In the genomic region with DNA sequence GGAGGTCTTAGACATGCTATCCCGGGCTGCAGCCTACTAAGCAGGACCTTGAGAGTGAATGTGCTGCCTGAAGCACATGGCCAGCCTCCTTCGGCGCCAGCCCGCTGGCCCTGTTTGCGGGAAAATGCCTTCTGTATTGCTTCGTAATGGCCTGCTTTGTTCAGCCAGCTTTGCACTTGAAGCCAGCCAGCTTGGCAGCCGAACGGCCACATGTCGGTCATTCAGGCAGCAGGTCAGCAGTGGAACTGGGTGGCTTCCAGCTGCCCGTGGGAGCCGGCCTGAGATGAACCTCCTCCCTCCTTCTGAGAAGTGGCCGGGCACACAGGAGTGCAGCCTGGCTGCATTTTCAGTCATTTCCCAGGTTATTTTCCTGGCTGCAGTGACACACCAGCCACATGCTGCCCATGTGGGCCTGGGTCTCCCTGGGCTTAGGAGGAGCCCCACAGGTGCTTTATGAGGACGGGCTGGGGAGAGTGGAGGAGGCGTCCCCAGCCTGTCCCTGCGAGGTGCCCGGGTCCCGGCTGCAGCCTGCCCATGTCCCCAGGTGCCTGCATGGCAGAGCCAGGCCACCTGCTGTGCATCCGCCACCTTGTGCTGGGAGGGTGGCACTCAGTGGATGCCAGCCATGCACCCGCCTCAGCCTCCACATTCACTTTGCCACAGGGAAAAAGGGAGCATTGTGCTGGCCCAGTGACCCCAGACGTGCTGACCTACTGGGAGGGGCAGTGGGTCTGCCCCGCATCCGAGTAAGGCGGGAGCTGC, we compare ENCODE assay signal across 14 cellular contexts.
A peak's percentile ranks its signal among the peaks of the same experiment; 100 is the strongest.
DNase-seq lines count a peak whose midpoint lies in the region; ATAC-seq and TF ChIP-seq lines count a peak whose summit lies in the region.
"Had no signal": no experiment of that assay in that cellular context is flagged by ENCODE, and none has a peak within 500 bp of the region (broad histone marks: within the 10 kb centered on the region; RNA-seq: fewer than 3 reads in every experiment).

No MANE protein-coding gene starts in this region.

- H3K27me3 Mint-ChIP-seq in MCF 10A (ENCODE audit: insufficient read depth, unreplicated experiment), result no peaks in the 10 kb centered on the region

- no peak overlapping the region for H3K27ac Mint-ChIP-seq in MCF 10A (ENCODE audit: low read depth, unreplicated experiment)
- H3K27ac Mint-ChIP-seq: activated naive CD8-positive, alpha-beta T cell; dendritic cell treated with granulocyte-macrophage colony-stimulating factor and Interleukin-4, amounts not matched to agents 40 ng/mL and 50 ng/mL, for 4 days had no signal

- peaks cover 15% of the 10 kb centered on the region for H3K4me1 Mint-ChIP-seq in MCF 10A (ENCODE audit: insufficient read depth, unreplicated experiment)

- peaks cover 3% of the 10 kb centered on the region for H3K9me3 Mint-ChIP-seq in MCF 10A (ENCODE audit: unreplicated experiment)
- H3K9me3 Mint-ChIP-seq: dendritic cell treated with granulocyte-macrophage colony-stimulating factor and Interleukin-4, amounts not matched to agents 40 ng/mL and 50 ng/mL, for 4 days had no signal

- H3K36me3 Mint-ChIP-seq in MCF 10A (ENCODE audit: insufficient read depth, unreplicated experiment), result no peaks in the 10 kb centered on the region
- H3K36me3 Mint-ChIP-seq: activated naive CD8-positive, alpha-beta T cell had no signal

- no peaks in the 10 kb centered on the region for H3K36me3 ChIP-seq in breast epithelium
- no peaks in the 10 kb centered on the region for H3K36me3 ChIP-seq in upper lobe of right lung
- H3K36me3 ChIP-seq in colonic mucosa, result no peaks in the 10 kb centered on the region
- H3K36me3 ChIP-seq: spleen, suprapubic skin had no signal

- no peak overlapping the region for H3K4me3 Mint-ChIP-seq in MCF 10A (ENCODE audit: unreplicated experiment)
- H3K4me3 Mint-ChIP-seq: activated naive CD8-positive, alpha-beta T cell; dendritic cell treated with granulocyte-macrophage colony-stimulating factor and Interleukin-4, amounts not matched to agents 40 ng/mL and 50 ng/mL, for 4 days; nephron had no signal

- CTCF ChIA-PET in MCF 10A (lab: Yijun Ruan, JAX), result no interaction called here

- peak overlapping the region in 1 of 2 donors; percentile 34 for H3K27ac ChIP-seq in breast epithelium
- no peak overlapping the region for H3K27ac ChIP-seq in upper lobe of right lung
- H3K27ac ChIP-seq in colonic mucosa, result no peak overlapping the region
- H3K27ac ChIP-seq: spleen, suprapubic skin had no signal

- H3K9ac ChIP-seq in colonic mucosa (ENCODE audit: low read depth in 2 of 2, low read length in 2 of 2), result no peak overlapping the region

- no peak for TF ChIP-seq CTCF in breast epithelium (IDR thresholded peaks at IDR 0.05)
- no peak for TF ChIP-seq CTCF in MCF 10A (IDR thresholded peaks at IDR 0.05; ENCODE audit: unreplicated experiment)
- no peak for TF ChIP-seq CTCF in upper lobe of right lung (IDR thresholded peaks at IDR 0.05)
- no peak for TF ChIP-seq CTCF in colonic mucosa (IDR thresholded peaks at IDR 0.05)

- no peak overlapping the region for H3K4me3 ChIP-seq in breast epithelium
- no peak overlapping the region for H3K4me3 ChIP-seq in upper lobe of right lung
- H3K4me3 ChIP-seq in colonic mucosa, result no peak overlapping the region
- H3K4me3 ChIP-seq: spleen, suprapubic skin had no signal

- peak; percentile 71 to 75 for DNase-seq in breast epithelium (ENCODE audit: low spot score in 2 of 2)
- no peak for DNase-seq in MCF 10A (ENCODE audit: unreplicated experiment)
- peak; percentile 90 for DNase-seq in Right ventricle myocardium superior
- DNase-seq in myocyte (ENCODE audit: low read depth), result peak; percentile 34
- DNase-seq in upper lobe of right lung, result peak; percentile 93
- no peak for DNase-seq in glomerular visceral epithelial cell (ENCODE audit: extremely low spot score)
- DNase-seq in AML-193 (lab: John Stamatoyannopoulos, UW), result no peak
- no peak for DNase-seq in colonic mucosa
- DNase-seq: 8988T, spleen had no signal

- intact Hi-C loops in breast epithelium (cut with DNase I; ENCODE audit: low total_unique reads), result no loop called here
- intact Hi-C loops in MCF 10A (cut with micrococcal nuclease), result no loop called here
- intact Hi-C loops in Right ventricle myocardium superior (cut with DNase I), result no loop called here
- intact Hi-C loops in upper lobe of right lung (cut with DNase I), result no loop called here
- intact Hi-C loops in colonic mucosa (cut with DNase I), result no loop called here

- ATAC-seq in Right ventricle myocardium superior (ENCODE audit: poor library complexity) (peak; percentile 91), upper lobe of right lung (peak; percentile 80)

- POLR2A ChIA-PET in MCF 10A (lab: Yijun Ruan, JAX), result interaction anchor here (3.5 kb wide), 1 partner anchor 11 kb away, joined by 12 read pairs; no protein-coding TSS in a partner anchor

- H3K27me3 ChIP-seq in breast epithelium (no peaks in the 10 kb centered on the region), upper lobe of right lung (no peaks in the 10 kb centered on the region), colonic mucosa (no peaks in the 10 kb centered on the region)
- H3K27me3 ChIP-seq: spleen, suprapubic skin had no signal

- H3K4me1 ChIP-seq in breast epithelium (peaks cover 0 to 5% of the 10 kb centered on the region in 2 donors), upper lobe of right lung (no peaks in the 10 kb centered on the region), colonic mucosa (no peaks in the 10 kb centered on the region)

- TF ChIP-seq POLR2A in breast epithelium (IDR thresholded peaks at IDR 0.05), result no peak

- no TSS peak for BruUV-seq in MCF 10A (replicated peaks; lab: Mats Ljungman, UMichigan)

- no peaks in the 10 kb centered on the region for H3K9me3 ChIP-seq in breast epithelium
- no peaks in the 10 kb centered on the region for H3K9me3 ChIP-seq in upper lobe of right lung
- H3K9me3 ChIP-seq in colonic mucosa, result no peaks in the 10 kb centered on the region
- H3K9me3 ChIP-seq: suprapubic skin had no signal

Comparison
In these comparisons a context has a peak if more than half of its experiments do, and no peak if none do; other contexts are left out.
1. DNase-seq: peak in breast epithelium (2 of 2), Right ventricle myocardium superior (single experiment), myocyte (single experiment) and upper lobe of right lung (single experiment); none in MCF 10A (single experiment), glomerular visceral epithelial cell (single experiment), AML-193 (0 of 2) and colonic mucosa (single experiment).